Comparison of ENCODE assay signal across 11 cellular contexts in the genomic region with DNA sequence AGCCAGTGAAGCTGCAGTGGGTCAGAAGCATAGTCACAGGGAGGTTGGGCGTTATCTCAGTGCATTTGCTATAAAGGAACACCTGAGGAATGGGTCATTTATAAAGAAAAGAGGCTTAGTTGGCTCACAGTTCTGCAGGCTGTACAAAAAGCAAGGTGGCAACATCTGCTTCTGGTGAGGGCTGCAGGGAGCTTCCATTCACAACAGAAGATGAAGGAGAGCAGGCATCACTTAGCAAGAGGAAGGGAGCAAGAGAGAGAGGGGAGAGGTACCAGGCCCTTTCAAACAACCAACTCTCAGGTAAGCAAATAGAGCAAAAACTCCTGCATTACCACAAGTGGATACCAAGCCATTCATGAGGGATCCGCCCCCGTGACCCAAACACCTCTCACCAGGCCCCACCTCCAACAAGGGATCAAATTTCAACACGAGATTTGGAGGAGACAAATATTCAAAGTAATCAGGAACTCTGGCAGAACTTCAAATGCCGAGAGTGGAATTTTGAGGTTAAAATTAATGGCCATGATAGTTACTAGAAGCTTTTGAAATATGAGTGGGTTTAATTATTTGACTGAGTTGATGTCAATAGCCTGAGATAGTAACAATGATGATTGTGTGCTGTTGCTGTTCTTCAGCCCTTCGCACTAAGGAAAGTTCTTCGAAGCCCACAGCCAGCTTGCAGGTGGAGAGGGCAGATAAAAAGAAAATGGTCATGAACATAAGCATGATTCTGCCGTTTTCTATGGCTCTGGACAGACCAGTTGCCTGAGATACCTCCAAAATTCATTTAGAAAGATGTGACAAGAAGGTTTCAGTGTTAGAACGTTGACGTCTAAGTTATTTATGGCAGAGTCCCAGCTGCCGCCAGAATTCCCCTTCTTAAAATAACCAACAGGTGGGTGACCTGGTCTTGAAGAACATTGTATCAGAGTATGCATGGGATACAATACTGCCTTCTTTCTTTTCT. TPM values are rescaled to one million over a fixed set of nuclear protein-coding genes. Genes with fewer than 3 reads are reported as not detected.
A peak's percentile ranks its signal among the peaks of the same experiment; 100 is the strongest.
DNase-seq lines count a peak whose midpoint lies in the region; ATAC-seq, FAIRE-seq and TF ChIP-seq lines count a peak whose summit lies in the region.
"Had no signal": no experiment of that assay in that cellular context is flagged by ENCODE, and none has a peak within 500 bp of the region (broad histone marks: within the 10 kb centered on the region; RNA-seq: fewer than 3 reads in every experiment).

No MANE protein-coding gene starts in this region.

- H2BK15ac ChIP-seq in H9 (ENCODE audit: low read depth, low read length): no peak overlapping the region

- no peak overlapping the region for H3K4me2 ChIP-seq in H9 (ENCODE audit: insufficient read depth, insufficient read length, low read length)

- H3K36me3 Mint-ChIP-seq in H9 (ENCODE audit: insufficient read depth in 1 of 3, low read depth in 3 of 3): peaks cover 2 to 22% (median 11%) of the 10 kb centered on the region in 3 experiments; a peak in 4 of 7 replicates

- H3K9me3 ChIP-seq in H9 (ENCODE audit: control insufficient read depth, low read depth, low read length): no peaks in the 10 kb centered on the region
- no peaks in the 10 kb centered on the region for H3K9me3 ChIP-seq in pancreas
- H3K9me3 ChIP-seq in uterus: no peaks in the 10 kb centered on the region

- H4K20me1 ChIP-seq in H9 (ENCODE audit: control insufficient read depth, insufficient read depth, insufficient read length): no peaks in the 10 kb centered on the region

- H4K5ac ChIP-seq in H9 (ENCODE audit: insufficient read length, low read depth, low read length): no peak overlapping the region

- FAIRE-seq in pancreas (lab: Jason Lieb, UNC): no peak

- H2AK5ac ChIP-seq in H9 (ENCODE audit: insufficient read length, low read length): no peak overlapping the region

- no peak overlapping the region for H3K18ac ChIP-seq in H9 (ENCODE audit: insufficient read length, low read depth, low read length)

- H3K4me1 Mint-ChIP-seq in H9: peaks cover 10 to 14% of the 10 kb centered on the region in 2 experiments
- H3K4me1 Mint-ChIP-seq: activated naive CD4-positive, alpha-beta T cell treated with anti-CD3 and anti-CD28 coated beads, Interleukin-2, amount 50 U/mL, for 24 hours had no signal

- H3K36me3 ChIP-seq in pancreas: no peaks in the 10 kb centered on the region
- no peaks in the 10 kb centered on the region for H3K36me3 ChIP-seq in uterus

- H3K23ac ChIP-seq in H9 (ENCODE audit: insufficient read length, low read depth, low read length): no peak overlapping the region

- no peak overlapping the region for H3K4me3 Mint-ChIP-seq in H9
- H3K4me3 Mint-ChIP-seq: activated naive CD4-positive, alpha-beta T cell treated with anti-CD3 and anti-CD28 coated beads, Interleukin-2, amount 50 U/mL, for 24 hours; naive thymus-derived CD4-positive, alpha-beta T cell had no signal

- intact Hi-C loops in pancreas (cut with DNase I) (no loop called here), uterus (cut with DNase I; ENCODE audit: low total_unique reads) (no loop called here)

- H3K56ac ChIP-seq in H9 (ENCODE audit: insufficient read length, low read depth, low read length): no peak overlapping the region

- ATAC-seq in GM18909 (IDR thresholded peaks at IDR 0.05; ENCODE audit: poor library complexity, unreplicated experiment) (peak; percentile 78), HG03521 (IDR thresholded peaks at IDR 0.05; ENCODE audit: unreplicated experiment) (peak; percentile 67), pancreas (peak; percentile 73 to 82 (median 78))
- ATAC-seq: naive thymus-derived CD4-positive, alpha-beta T cell had no signal

- H4K8ac ChIP-seq in H9 (replicated peaks; ENCODE audit: insufficient read length, low read depth, low read length): no peak overlapping the region

- H3K9me3 Mint-ChIP-seq in H9: peaks cover 17 to 18% of the 10 kb centered on the region in 2 experiments; a peak in 4 of 5 replicates

- TF ChIP-seq CTCF in H9 (conservative IDR thresholded peaks at IDR 0.05) (no peak), pancreas (IDR thresholded peaks at IDR 0.05) (no peak), uterus (IDR thresholded peaks at IDR 0.05) (no peak)

- no peak overlapping the region for H2BK20ac ChIP-seq in H9 (ENCODE audit: low read depth, low read length, poor library complexity, severe bottlenecking)

- no peak overlapping the region for H2BK120ac ChIP-seq in H9 (ENCODE audit: low read depth, low read length, poor library complexity, severe bottlenecking)

- no peak overlapping the region for H2BK12ac ChIP-seq in H9 (ENCODE audit: insufficient read length, low read depth, low read length)

- peaks cover 4% of the 10 kb centered on the region; the same call in 1 of the 2 replicates for H3K27me3 Mint-ChIP-seq in H9 (ENCODE audit: low read depth)
- H3K27me3 Mint-ChIP-seq: activated naive CD4-positive, alpha-beta T cell treated with anti-CD3 and anti-CD28 coated beads, Interleukin-2, amount 50 U/mL, for 24 hours had no signal

- no peak overlapping the region for H2AFZ ChIP-seq in H9 (ENCODE audit: low read length)

- no peaks in the 10 kb centered on the region for H3K79me2 ChIP-seq in H9 (ENCODE audit: insufficient read depth, low read length)

- DNase-seq in H9: peak; percentile 55
- peak in 4 of 6 donors; percentile 49 to 82 (median 56) for DNase-seq in pancreas
- no peak for DNase-seq in NCI-H82 treated with DMSO at 0.1 percent for 48 hours (lab: John Stamatoyannopoulos, UW; ENCODE audit: unreplicated experiment)
- DNase-seq in NCI-H1694 treated with DMSO at 0.1 percent for 48 hours (lab: John Stamatoyannopoulos, UW): no peak
- DNase-seq in uterus: no peak
- DNase-seq in NCI-H345 treated with DMSO at 0.1 percent for 48 hours (lab: John Stamatoyannopoulos, UW; ENCODE audit: unreplicated experiment): no peak
- DNase-seq: naive thymus-derived CD4-positive, alpha-beta T cell; T-helper 2 cell had no signal

- H3K27me3 ChIP-seq in H9 (ENCODE audit: insufficient read depth, low read length) (no peaks in the 10 kb centered on the region), pancreas (no peaks in the 10 kb centered on the region), uterus (no peaks in the 10 kb centered on the region)

- H3K4me1 ChIP-seq in H9 (ENCODE audit: insufficient read depth, low read length): peaks cover 4% of the 10 kb centered on the region; the same call in 1 of the 2 replicates
- H3K4me1 ChIP-seq in pancreas: peaks cover 17 to 43% (median 19%) of the 10 kb centered on the region in 3 donors
- H3K4me1 ChIP-seq in uterus: no peaks in the 10 kb centered on the region

- H4K91ac ChIP-seq in H9 (ENCODE audit: insufficient read length, low read depth, low read length): no peak overlapping the region

- H3K27ac ChIP-seq in H9 (ENCODE audit: insufficient read length, low read depth, low read length) (no peak overlapping the region), pancreas (peak overlapping the region in 3 of 4 donors; percentile 10 to 81 (median 34)), uterus (no peak overlapping the region)

- WGBS in H9 (ENCODE audit: extremely low coverage, insufficient read length, low lambda C conversion rate): no CpG with 5 or more reads among the region's 11 CpGs
- WGBS in pancreas, 2 donors: 21 to 22% methylated on average over 11 of the region's 11 CpGs

- no peak overlapping the region for H3K14ac ChIP-seq in H9 (ENCODE audit: insufficient read depth, low read length)

- H3K4me3 ChIP-seq in pancreas (no peak overlapping the region), uterus (no peak overlapping the region)

- H2BK5ac ChIP-seq in H9 (ENCODE audit: insufficient read length, low read length): no peak overlapping the region

- no peak overlapping the region for H3K4ac ChIP-seq in H9 (ENCODE audit: low read depth, low read length)

- TF ChIP-seq POLR2A in uterus (IDR thresholded peaks at IDR 0.05): no peak

- no peaks in the 10 kb centered on the region for H3K79me1 ChIP-seq in H9 (ENCODE audit: insufficient read depth, low read depth, low read length, poor library complexity, severe bottlenecking)

- no peaks in the 10 kb centered on the region for H3K23me2 ChIP-seq in H9 (ENCODE audit: insufficient read length, low read depth, low read length, poor library complexity, severe bottlenecking)

- no peak overlapping the region for H3T11ph ChIP-seq in H9 (ENCODE audit: low read length)

- peak overlapping the region in 1 of 3 experiments; percentile 28; a peak in 1 of 7 replicates for H3K27ac Mint-ChIP-seq in H9
- H3K27ac Mint-ChIP-seq: activated naive CD4-positive, alpha-beta T cell treated with anti-CD3 and anti-CD28 coated beads, Interleukin-2, amount 50 U/mL, for 24 hours had no signal

- H3K9ac ChIP-seq in H9 (ENCODE audit: extremely low read depth, insufficient read length, low read length): no peak overlapping the region

RNA-seq across cellular contexts. Expression of gene ADTRP, which starts 55.3 kb away (rescaled TPM):
- total RNA-seq in H9 (2021): not detected in 2 replicates
- total RNA-seq in pancreas: under 1 TPM in 4 of 6 donors, not detected in 2; 0.09 to 0.44 (median 0.18) TPM
- polyA plus RNA-seq in pancreas: under 1 TPM in 1 of 2 donors, not detected in 1; 0.34 TPM
- total RNA-seq in uterus: not detected

Comparison
In these comparisons a context has a peak if more than half of its experiments do, and no peak if none do; other contexts are left out.
1. DNase-seq: peak in H9 (single experiment) and pancreas (4 of 6); none in NCI-H82 treated with DMSO at 0.1 percent for 48 hours (single experiment), NCI-H1694 treated with DMSO at 0.1 percent for 48 hours (single experiment), uterus (0 of 2) and NCI-H345 treated with DMSO at 0.1 percent for 48 hours (single experiment).
2. H3K27ac ChIP-seq: peak in pancreas (3 of 4); none in H9 (single experiment) and uterus (0 of 2).
3. Peak in every context shown above with its lines, with median percentiles within 50 percentile points of each other: ATAC-seq.